In genomic region chr5:179343902-179344300, GRCh38 we compare ENCODE assay signal across 8 cellular contexts. TPM values are rescaled to one million over a fixed set of nuclear protein-coding genes. Genes with fewer than 3 reads are reported as not detected.
DNase-seq lines count a peak whose midpoint lies in the region; ATAC-seq and TF ChIP-seq lines count a peak whose summit lies in the region.

No MANE protein-coding gene starts in this region.

- no peak overlapping the region for H3K9ac ChIP-seq in liver (ENCODE audit: low read depth in 1 of 2, low read length in 2 of 2)

- no peak for ATAC-seq in HG03045 (IDR thresholded peaks at IDR 0.05; ENCODE audit: unreplicated experiment)

- no peaks in the 10 kb centered on the region for H3K9me3 ChIP-seq in breast epithelium
- no peaks in the 10 kb centered on the region for H3K9me3 ChIP-seq in liver (ENCODE audit: control insufficient read depth in 4 of 4, low read length in 3 of 4)
- H3K9me3 ChIP-seq in vagina, result no peaks in the 10 kb centered on the region

- H3K9me3 Mint-ChIP-seq in MCF 10A (ENCODE audit: unreplicated experiment), result no peaks in the 10 kb centered on the region
- no peaks in the 10 kb centered on the region for H3K9me3 Mint-ChIP-seq in chondrocyte (ENCODE audit: low read depth)

- peak in 2 of 3 donors; percentile 26 to 27 for TF ChIP-seq CTCF in breast epithelium (IDR thresholded peaks at IDR 0.05)
- TF ChIP-seq CTCF in MCF 10A (IDR thresholded peaks at IDR 0.05; ENCODE audit: unreplicated experiment), result no peak
- TF ChIP-seq CTCF in chondrocyte (IDR thresholded peaks at IDR 0.05), result peak; percentile 79
- TF ChIP-seq CTCF in liver (IDR thresholded peaks at IDR 0.05; ENCODE audit: low read depth, low read length, missing input control), result no peak
- TF ChIP-seq CTCF in vagina (IDR thresholded peaks at IDR 0.05), result peak; percentile 4 to 39 (median 27)

- CTCF ChIA-PET in MCF 10A (lab: Yijun Ruan, JAX), result no interaction called here

- peaks cover 0 to 5% of the 10 kb centered on the region in 2 donors for H3K4me1 ChIP-seq in breast epithelium
- H3K4me1 ChIP-seq in liver (ENCODE audit: control insufficient read depth in 4 of 4, insufficient read depth in 4 of 4, low read length in 3 of 4), result peaks cover 4 to 14% (median 10%) of the 10 kb centered on the region in 4 donors
- peaks cover 26% of the 10 kb centered on the region for H3K4me1 ChIP-seq in vagina

- H3K4me3 Mint-ChIP-seq in MCF 10A (ENCODE audit: unreplicated experiment) (no peak overlapping the region), chondrocyte (ENCODE audit: unreplicated experiment) (peak overlapping the region; percentile 70)

- no peak for TF ChIP-seq RAD21 in liver (IDR thresholded peaks at IDR 0.05)

- WGBS in liver, result under 1% methylated on average over 40 of the region's 40 CpGs

- H3K4me1 Mint-ChIP-seq in MCF 10A (ENCODE audit: insufficient read depth, unreplicated experiment) (no peaks in the 10 kb centered on the region), chondrocyte (ENCODE audit: low read depth) (peaks cover 24% of the 10 kb centered on the region)

- no TSS peak for BruUV-seq in MCF 10A (replicated peaks; lab: Mats Ljungman, UMichigan)

- H3K36me3 Mint-ChIP-seq in MCF 10A (ENCODE audit: insufficient read depth, unreplicated experiment) (no peaks in the 10 kb centered on the region), chondrocyte (ENCODE audit: low read depth) (peaks cover 3% of the 10 kb centered on the region)

- intact Hi-C loops in breast epithelium (cut with DNase I; ENCODE audit: low total_unique reads) (no loop called here), MCF 10A (cut with micrococcal nuclease) (no loop called here), vagina (cut with DNase I) (loop anchor here (5.0 kb wide), 2 partner anchors 72 to 177 kb away; no protein-coding TSS in a partner anchor)

- H3K36me3 ChIP-seq in breast epithelium (no peaks in the 10 kb centered on the region), liver (ENCODE audit: control insufficient read depth in 4 of 4, insufficient read depth in 3 of 4, low read depth in 1 of 4, low read length in 3 of 4) (no peaks in the 10 kb centered on the region), vagina (no peaks in the 10 kb centered on the region)

- POLR2A ChIA-PET in MCF 10A (lab: Yijun Ruan, JAX), result no interaction called here

- H3K27me3 Mint-ChIP-seq in MCF 10A (ENCODE audit: insufficient read depth, unreplicated experiment) (no peaks in the 10 kb centered on the region), chondrocyte (ENCODE audit: low read depth) (peaks cover 33% of the 10 kb centered on the region)

- H3K27ac Mint-ChIP-seq in MCF 10A (ENCODE audit: low read depth, unreplicated experiment), result no peak overlapping the region
- H3K27ac Mint-ChIP-seq in chondrocyte (ENCODE audit: unreplicated experiment), result no peak overlapping the region

- H3K27ac ChIP-seq in breast epithelium (peak overlapping the region; percentile 67 to 83), liver (ENCODE audit: low read depth in 1 of 2, low read length in 2 of 2) (peak overlapping the region; percentile 26 to 70), vagina (peak overlapping the region; percentile 80)

- TF ChIP-seq POLR2A in breast epithelium (IDR thresholded peaks at IDR 0.05), result no peak
- TF ChIP-seq POLR2A in vagina (IDR thresholded peaks at IDR 0.05), result no peak

- DNase-seq in breast epithelium (ENCODE audit: low spot score in 2 of 2), result no peak
- no peak for DNase-seq in MCF 10A (ENCODE audit: unreplicated experiment)
- no peak for DNase-seq in chondrocyte (ENCODE audit: low spot score)
- no peak for DNase-seq in vagina (ENCODE audit: extremely low spot score in 2 of 2)
- no peak for DNase-seq in stimulated activated naive CD4-positive, alpha-beta T cell (lab: John Stamatoyannopoulos, UW)
- DNase-seq in NCI-H446 treated with DMSO at 0.1 percent for 48 hours (lab: John Stamatoyannopoulos, UW), result no peak

- H3K27me3 ChIP-seq in breast epithelium (peaks cover 0 to 41% of the 10 kb centered on the region in 2 donors), liver (ENCODE audit: control insufficient read depth in 4 of 4, insufficient read depth in 4 of 4, low read length in 3 of 4) (peaks cover 0 to 23% (median 3%) of the 10 kb centered on the region in 4 donors), vagina (no peaks in the 10 kb centered on the region)

- H3K4me3 ChIP-seq in breast epithelium (peak overlapping the region; percentile 65 to 94 (median 90)), liver (ENCODE audit: low read depth in 1 of 3, low read length in 3 of 3) (peak overlapping the region in 1 of 3 donors; percentile 49), vagina (peak overlapping the region; percentile 55 to 69)

TF ChIP-seq in liver, 16 proteins besides CTCF, POLR2A, EP300 and RAD21:
- TF ChIP-seq ZBTB33 (IDR thresholded peaks at IDR 0.05) (no peak), HNF4G (IDR thresholded peaks at IDR 0.05) (no peak), ATF3 (IDR thresholded peaks at IDR 0.05) (no peak), GABPA (IDR thresholded peaks at IDR 0.05 in 1 of 2, conservative IDR thresholded peaks at IDR 0.05 in 1 of 2) (no peak), NR2F2 (IDR thresholded peaks at IDR 0.05) (no peak), FOXA2 (IDR thresholded peaks at IDR 0.05) (no peak), HNF4A (conservative IDR thresholded peaks at IDR 0.05) (no peak), RXRA (IDR thresholded peaks at IDR 0.05) (no peak), YY1 (IDR thresholded peaks at IDR 0.05) (no peak), MAX (IDR thresholded peaks at IDR 0.05) (no peak), REST (IDR thresholded peaks at IDR 0.05) (no peak), TAF1 (conservative IDR thresholded peaks at IDR 0.05) (no peak), SP1 (IDR thresholded peaks at IDR 0.05) (no peak), FOXA1 (IDR thresholded peaks at IDR 0.05) (no peak), JUND (IDR thresholded peaks at IDR 0.05) (no peak), EGR1 (IDR thresholded peaks at IDR 0.05; ENCODE audit: low read depth in 2 of 2) (no peak)

RNA-seq across cellular contexts. Expression of gene ADAMTS2, which starts 1.4 kb away (rescaled TPM):
- 10 to 100 TPM; 11.3 to 51.8 (median 19.7) TPM for total RNA-seq in breast epithelium
- total RNA-seq in MCF 10A (2022), result 0.17 TPM in 1 of 2 replicates, not detected in the other
- total RNA-seq in chondrocyte, result 17.9 to 93.2 TPM (median 91.2 TPM) in 3 replicates
- 10 to 100 TPM; 12.4 to 24.3 TPM for total RNA-seq in liver
- polyA plus RNA-seq in liver, result 10 to 100 TPM in 1 of 2 donors, 1 to 10 TPM in 1; 2.7 to 11.6 TPM
- 17.4 TPM for total RNA-seq in vagina

Comparison
In these comparisons a context has a peak if more than half of its experiments do, and no peak if none do; other contexts are left out.
1. CTCF ChIP-seq: peak in breast epithelium (2 of 3), chondrocyte (single experiment) and vagina (3 of 3); none in MCF 10A (single experiment) and liver (single experiment).
2. RNA of gene ADAMTS2, which starts 1.4 kb away (total RNA-seq): 17.9 to 93.2 TPM in chondrocyte, 12.4 to 24.3 TPM in liver, 11.3 to 51.8 TPM in breast epithelium and 17.4 TPM in vagina (single experiment); 0.17 TPM in MCF 10A; every median in the first group is over 10 times any median in the second.
3. Peak in every context shown above with its lines, with median percentiles within 50 percentile points of each other: H3K27ac ChIP-seq.